34 cellular contexts compared by ENCODE assay signal in genomic region chr7:131499801-131500200, GRCh38.
"Had no signal": no experiment of that assay in that cellular context is flagged by ENCODE, and none has a peak within 500 bp of the region (broad histone marks: within the 10 kb centered on the region; RNA-seq: fewer than 3 reads in every experiment).

No MANE protein-coding gene starts in this region.

- H3K9me3 Mint-ChIP-seq: activated T-cell treated with anti-CD3 and anti-CD28 coated beads, Interleukin-2, amount 50 U/mL, for 4 hours; T-cell had no signal

- H3K9me3 ChIP-seq: adrenal gland, body of pancreas, breast epithelium, MG63, Peyer's patch, SJSA1 had no signal

- H3K27ac Mint-ChIP-seq: activated CD8-positive, alpha-beta T cell treated with anti-CD3 and anti-CD28 coated beads, Interleukin-2, amount 10 ng/mL, durations not matched to agents 7 days and 5 days had no signal

- H3K4me3 Mint-ChIP-seq: activated CD8-positive, alpha-beta T cell treated with anti-CD3 and anti-CD28 coated beads, Interleukin-2, amount 10 ng/mL, durations not matched to agents 7 days and 5 days; activated T-cell treated with anti-CD3 and anti-CD28 coated beads, Interleukin-2, amount 50 U/mL, for 4 hours; T-cell had no signal

- H3K27ac ChIP-seq: body of pancreas, Peyer's patch, SJSA1 had no signal

- H3K27me3 ChIP-seq: adrenal gland, body of pancreas, breast epithelium, MG63, Peyer's patch, SJSA1 had no signal

- H3K27me3 Mint-ChIP-seq: T-cell had no signal

- H3K36me3 ChIP-seq: adrenal gland, breast epithelium, MG63 had no signal

- DNase-seq: activated CD4-positive, alpha-beta T cell treated with anti-CD3 and anti-CD28 coated beads for 4 hours; activated CD4-positive, alpha-beta T cell treated with anti-CD3 and anti-CD28 coated beads, Interleukin-2, amount 50 U/mL, for 4 hours; activated CD8-positive, alpha-beta T cell treated with anti-CD3 and anti-CD28 coated beads, Interleukin-2, amount 10 ng/mL, durations not matched to agents 7 days and 5 days; activated effector memory CD4-positive, alpha-beta T cell treated with anti-CD3 and anti-CD28 coated beads, Interleukin-2, amount 50 U/mL, for 16 hours; activated naive CD4-positive, alpha-beta T cell; activated naive CD4-positive, alpha-beta T cell treated with anti-CD3 and anti-CD28 coated beads, Interleukin-2, amount 50 U/mL, for 16 hours; activated T-cell treated with anti-CD3 and anti-CD28 coated beads, Interleukin-2, amount 50 U/mL, for 4 hours; adrenal gland; body of pancreas; caudate nucleus; cerebellar nuclear complex; cortex of kidney; Kasumi-1; KG1; MG63; NCI-H1092; NCI-H1436 treated with DMSO at 0.1 percent for 48 hours; NCI-H1694 treated with DMSO at 0.1 percent for 48 hours; NCI-H2029; NCI-H510A; NCI-H526; NCI-H748 treated with DMSO at 0.1 percent for 48 hours; NK-92 treated with Interleukin-12 subunit alpha and Interleukin-12 subunit beta, amount 100 ng/mL, for 24 hours; PC-3; Peyer's patch; RPMI8226; SHP77 treated with DMSO at 0.1 percent for 48 hours; T-cell; T1000 had no signal

- FAIRE-seq: astrocyte had no signal

- H3K4me3 ChIP-seq: adrenal gland, body of pancreas, breast epithelium, MG63, Peyer's patch, SJSA1 had no signal

- ATAC-seq: activated CD4-positive, CD25-positive, alpha-beta regulatory T cell treated with anti-CD3 and anti-CD28 coated beads, Interleukin-2, amount 50 U/mL, for 24 hours; activated CD8-positive, alpha-beta T cell treated with anti-CD3 and anti-CD28 coated beads, Interleukin-2, amount 10 ng/mL, durations not matched to agents 7 days and 5 days; activated T-cell treated with anti-CD3 and anti-CD28 coated beads, Interleukin-2, amount 50 U/mL, for 4 hours; body of pancreas; PC-3; SK-N-SH treated with all-trans-retinoic acid at 6 μM for 48 hours; T-cell had no signal
